ENCODE assay signal across 24 cellular contexts in genomic region chr15:64804619-64805018, GRCh38. TPM values are rescaled to one million over a fixed set of nuclear protein-coding genes. Genes with fewer than 3 reads are reported as not detected.
DNase-seq lines count a peak whose midpoint lies in the region; ATAC-seq and TF ChIP-seq lines count a peak whose summit lies in the region.
"Had no signal": no experiment of that assay in that cellular context is flagged by ENCODE, and none has a peak within 500 bp of the region (broad histone marks: within the 10 kb centered on the region; RNA-seq: fewer than 3 reads in every experiment).

No MANE protein-coding gene starts in this region.

- H3K4me1 ChIP-seq in cardiac muscle cell (ENCODE audit: low read depth): peaks cover 48% of the 10 kb centered on the region
- peaks cover 41% of the 10 kb centered on the region for H3K4me1 ChIP-seq in muscle layer of colon (ENCODE audit: insufficient read depth, low read length)

- H3K27me3 Mint-ChIP-seq in WTC11 (ENCODE audit: low read depth): no peaks in the 10 kb centered on the region; the same call in 1 of the 2 replicates
- H3K27me3 Mint-ChIP-seq in stimulated activated memory B cell treated with anti-CD40 and anti-IgM and Interleukin-4, amounts not matched to agents 10 μg/mL and 1 μg/mL and 100 μg/mL, for 72 hours: peaks cover 8% of the 10 kb centered on the region

- DNase-seq in cardiac muscle cell (ENCODE audit: low read depth in 1 of 2, low spot score in 1 of 2) (no peak), Right ventricle myocardium inferior (ENCODE audit: missing footprints) (no peak), WTC11 (ENCODE audit: low spot score) (no peak), NCI-H1092 treated with DMSO at 0.1 percent for 48 hours (lab: John Stamatoyannopoulos, UW) (no peak), GM13976 (ENCODE audit: low spot score) (no peak)
- DNase-seq: ACHN, DMS153, GM23248, H9, HFFc6, KBM-7, MV-4-11, NCI-H1105 treated with DMSO at 0.1 percent for 48 hours, NCI-H2029 treated with DMSO at 0.1 percent for 48 hours, NCI-H446 treated with DMSO at 0.1 percent for 48 hours, NCI-H526 treated with DMSO at 0.1 percent for 48 hours, PC-9, RPMI8226, SHP77 treated with DMSO at 0.1 percent for 48 hours had no signal

- no peak for ATAC-seq in Right ventricle myocardium inferior
- ATAC-seq in WTC11: no peak
- no peak for ATAC-seq in stimulated activated memory B cell treated with anti-CD40 and anti-IgM and Interleukin-4, amounts not matched to agents 10 μg/mL and 1 μg/mL and 100 μg/mL, for 72 hours
- no peak for ATAC-seq in HG03139 (IDR thresholded peaks at IDR 0.05; ENCODE audit: unreplicated experiment)

- in situ Hi-C loops in GM13976 (cut with MboI; ENCODE audit: low sequenced_read_pairs, unreplicated experiment): loop anchor here (10.0 kb wide), 1 partner anchor 50 kb away; no protein-coding TSS in a partner anchor

- H3K9me3 Mint-ChIP-seq in WTC11: peaks cover 6% of the 10 kb centered on the region
- no peaks in the 10 kb centered on the region for H3K9me3 Mint-ChIP-seq in stimulated activated memory B cell treated with anti-CD40 and anti-IgM and Interleukin-4, amounts not matched to agents 10 μg/mL and 1 μg/mL and 100 μg/mL, for 72 hours
- H3K9me3 Mint-ChIP-seq: HFFc6 had no signal

- H3K27ac Mint-ChIP-seq in WTC11: peak overlapping the region; percentile 85; the same call in 1 of the 2 replicates
- peak overlapping the region; percentile 13 for H3K27ac Mint-ChIP-seq in stimulated activated memory B cell treated with anti-CD40 and anti-IgM and Interleukin-4, amounts not matched to agents 10 μg/mL and 1 μg/mL and 100 μg/mL, for 72 hours
- H3K27ac Mint-ChIP-seq: HFFc6 had no signal

- peaks cover 44% of the 10 kb centered on the region for H3K4me1 Mint-ChIP-seq in WTC11
- peaks cover 1% of the 10 kb centered on the region for H3K4me1 Mint-ChIP-seq in stimulated activated memory B cell treated with anti-CD40 and anti-IgM and Interleukin-4, amounts not matched to agents 10 μg/mL and 1 μg/mL and 100 μg/mL, for 72 hours

- H3K9ac ChIP-seq in muscle layer of colon (ENCODE audit: low read length): no peak overlapping the region
- H3K9ac ChIP-seq: GM23248 had no signal

- POLR2A ChIA-PET in WTC11 (lab: Charles Lee): interaction anchor here (0.6 to 2.2 kb wide), 3 partner anchors 25 to 113 kb away, joined by 3 to 8 read pairs (median 3); no protein-coding TSS in a partner anchor

- H3K27ac ChIP-seq in cardiac muscle cell (peak overlapping the region; percentile 75), muscle layer of colon (ENCODE audit: low read depth, low read length) (peak overlapping the region; percentile 66)
- H3K27ac ChIP-seq: 22Rv1, GM23248, PC-9 had no signal

- no peak overlapping the region for H3K4me3 Mint-ChIP-seq in WTC11
- no peak overlapping the region for H3K4me3 Mint-ChIP-seq in stimulated activated memory B cell treated with anti-CD40 and anti-IgM and Interleukin-4, amounts not matched to agents 10 μg/mL and 1 μg/mL and 100 μg/mL, for 72 hours
- H3K4me3 Mint-ChIP-seq: H9, HFFc6 had no signal

- H3K27me3 ChIP-seq in cardiac muscle cell (no peaks in the 10 kb centered on the region), muscle layer of colon (ENCODE audit: control insufficient read depth in 1 of 2, insufficient read depth in 2 of 2, low read length in 2 of 2) (no peaks in the 10 kb centered on the region)

- H3K9me3 ChIP-seq in cardiac muscle cell (ENCODE audit: low read depth) (no peaks in the 10 kb centered on the region), muscle layer of colon (ENCODE audit: low read length) (no peaks in the 10 kb centered on the region)

- TF ChIP-seq CTCF in cardiac muscle cell (IDR thresholded peaks at IDR 0.05; ENCODE audit: low read depth, low read length): no peak
- TF ChIP-seq CTCF in WTC11 (IDR thresholded peaks at IDR 0.05): no peak
- TF ChIP-seq CTCF in GM13976 (IDR thresholded peaks at IDR 0.05; ENCODE audit: borderline replicate concordance, control extremely low read depth, extremely low read depth, insufficient read depth, missing control alignments): no peak

- H3K4me3 ChIP-seq in cardiac muscle cell: no peak overlapping the region
- no peak overlapping the region for H3K4me3 ChIP-seq in muscle layer of colon (ENCODE audit: low read depth in 1 of 2, low read length in 2 of 2)
- H3K4me3 ChIP-seq: GM23248, PC-9 had no signal

- H3K36me3 Mint-ChIP-seq in WTC11: peaks cover 15% of the 10 kb centered on the region
- no peaks in the 10 kb centered on the region for H3K36me3 Mint-ChIP-seq in stimulated activated memory B cell treated with anti-CD40 and anti-IgM and Interleukin-4, amounts not matched to agents 10 μg/mL and 1 μg/mL and 100 μg/mL, for 72 hours

- intact Hi-C loops in Right ventricle myocardium inferior (cut with DNase I): loop anchor here (5.0 kb wide), 1 partner anchor 32 kb away; no protein-coding TSS in a partner anchor

- CTCF ChIA-PET in WTC11 (lab: Charles Lee): interaction anchor here (1.4 to 7.6 kb wide), 4 partner anchors 31 to 76 kb away, joined by 4 to 122 read pairs (median 5); no protein-coding TSS in a partner anchor

- H3K36me3 ChIP-seq in cardiac muscle cell (no peaks in the 10 kb centered on the region), muscle layer of colon (ENCODE audit: insufficient read depth, low read length) (no peaks in the 10 kb centered on the region)

TF ChIP-seq in WTC11, 78 proteins besides CTCF, POLR2A, EP300 and RAD21 (continues in another document):
- no peak for TF ChIP-seq JUN (CRISPR knock-in tag; IDR thresholded peaks at IDR 0.05)
- no peak for TF ChIP-seq ZSCAN18 (CRISPR knock-in tag; IDR thresholded peaks at IDR 0.05)
- TF ChIP-seq ZMAT4 (CRISPR knock-in tag; IDR thresholded peaks at IDR 0.05): no peak
- TF ChIP-seq FOXJ3 (CRISPR knock-in tag; IDR thresholded peaks at IDR 0.05; ENCODE audit: borderline replicate concordance): no peak
- TF ChIP-seq ERG (CRISPR knock-in tag; IDR thresholded peaks at IDR 0.05): no peak
- TF ChIP-seq FOXK1 (CRISPR knock-in tag; IDR thresholded peaks at IDR 0.05): no peak
- TF ChIP-seq ZBTB43 (CRISPR knock-in tag; IDR thresholded peaks at IDR 0.05): no peak
- no peak for TF ChIP-seq NR3C1 (CRISPR knock-in tag; conservative IDR thresholded peaks at IDR 0.05; ENCODE audit: low read depth)
- TF ChIP-seq NFE2L1 (CRISPR knock-in tag; IDR thresholded peaks at IDR 0.05): no peak
- no peak for TF ChIP-seq GRHL2 (CRISPR knock-in tag; IDR thresholded peaks at IDR 0.05; ENCODE audit: insufficient replicate concordance, severe bottlenecking)

RNA-seq across cellular contexts. Expression of gene PIF1, which starts 20.8 kb away (rescaled TPM):
- total RNA-seq in cardiac muscle cell (3.5 and 70.9 TPM in 2 replicates), Right ventricle myocardium inferior (0.73 TPM), WTC11 (2021) (174 to 249 TPM (median 184 TPM) in 3 replicates)
- polyA plus RNA-seq in cardiac muscle cell: 7.4 and 49.0 TPM in 2 replicates

RNA-seq across cellular contexts. Expression of gene RBPMS2, which starts 29.2 kb away (rescaled TPM):
- total RNA-seq in cardiac muscle cell (18.4 and 35.4 TPM in 2 replicates), Right ventricle myocardium inferior (255 TPM), WTC11 (2021) (195 to 210 TPM (median 202 TPM) in 3 replicates)
- polyA plus RNA-seq in cardiac muscle cell: 213 and 223 TPM in 2 replicates
- total RNA-seq: GM23248, LHCN-M2 had no signal

RNA-seq across cellular contexts. Expression of gene PLEKHO2, which starts 37.1 kb away (rescaled TPM):
- total RNA-seq in cardiac muscle cell (7.6 and 9.3 TPM in 2 replicates), Right ventricle myocardium inferior (10.4 TPM), WTC11 (2021) (21.6 to 22.1 TPM (median 21.9 TPM) in 3 replicates)
- 9.4 and 11.3 TPM in 2 replicates for polyA plus RNA-seq in cardiac muscle cell
